Comparison of ENCODE assay signal across 14 cellular contexts in genomic region chr11:60971520-60971919, GRCh38. TPM values are rescaled to one million over a fixed set of nuclear protein-coding genes. Genes with fewer than 3 reads are reported as not detected.
DNase-seq lines count a peak whose midpoint lies in the region; ATAC-seq and TF ChIP-seq lines count a peak whose summit lies in the region.
"Had no signal": no experiment of that assay in that cellular context is flagged by ENCODE, and none has a peak within 500 bp of the region (broad histone marks: within the 10 kb centered on the region; RNA-seq: fewer than 3 reads in every experiment).

A gene with protein sequence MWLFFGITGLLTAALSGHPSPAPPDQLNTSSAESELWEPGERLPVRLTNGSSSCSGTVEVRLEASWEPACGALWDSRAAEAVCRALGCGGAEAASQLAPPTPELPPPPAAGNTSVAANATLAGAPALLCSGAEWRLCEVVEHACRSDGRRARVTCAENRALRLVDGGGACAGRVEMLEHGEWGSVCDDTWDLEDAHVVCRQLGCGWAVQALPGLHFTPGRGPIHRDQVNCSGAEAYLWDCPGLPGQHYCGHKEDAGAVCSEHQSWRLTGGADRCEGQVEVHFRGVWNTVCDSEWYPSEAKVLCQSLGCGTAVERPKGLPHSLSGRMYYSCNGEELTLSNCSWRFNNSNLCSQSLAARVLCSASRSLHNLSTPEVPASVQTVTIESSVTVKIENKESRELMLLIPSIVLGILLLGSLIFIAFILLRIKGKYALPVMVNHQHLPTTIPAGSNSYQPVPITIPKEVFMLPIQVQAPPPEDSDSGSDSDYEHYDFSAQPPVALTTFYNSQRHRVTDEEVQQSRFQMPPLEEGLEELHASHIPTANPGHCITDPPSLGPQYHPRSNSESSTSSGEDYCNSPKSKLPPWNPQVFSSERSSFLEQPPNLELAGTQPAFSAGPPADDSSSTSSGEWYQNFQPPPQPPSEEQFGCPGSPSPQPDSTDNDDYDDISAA (plus strand): TSS chr11:60971680. CDS start chr11:60971866, 186 bp downstream.

- TF ChIP-seq CTCF in colonic mucosa (IDR thresholded peaks at IDR 0.05), result no peak

- intact Hi-C loops in colonic mucosa (cut with DNase I), result loop anchor here (2.0 kb wide), 1 partner anchor 157 kb away; no protein-coding TSS in a partner anchor

- no peaks in the 10 kb centered on the region for H3K4me1 ChIP-seq in colonic mucosa

- H3K9ac ChIP-seq in colonic mucosa (ENCODE audit: low read depth in 2 of 2, low read length in 2 of 2), result peak within 1 kb of the TSS; percentile 31 to 35
- H3K9ac ChIP-seq: SK-N-SH had no signal

- no peaks in the 10 kb centered on the region for H3K36me3 ChIP-seq in colonic mucosa

- ATAC-seq in HG02884 (IDR thresholded peaks at IDR 0.05; ENCODE audit: unreplicated experiment) (no peak), GM21423 (IDR thresholded peaks at IDR 0.05; ENCODE audit: unreplicated experiment) (no peak)

- peak; percentile 87 for DNase-seq in Jurkat, Clone E6-1 (ENCODE audit: low read depth, low spot score)
- peak; percentile 63 for DNase-seq in activated CD4-positive, alpha-beta T cell treated with anti-CD3 and anti-CD28 coated beads, Interleukin-2, amount 50 U/mL, for 4 hours
- DNase-seq in colonic mucosa (no peak), NCI-H1436 treated with DMSO at 0.1 percent for 48 hours (lab: John Stamatoyannopoulos, UW) (no peak), NCI-H1417 treated with DMSO at 0.1 percent for 48 hours (lab: John Stamatoyannopoulos, UW) (no peak)
- DNase-seq in stimulated activated CD8-positive, alpha-beta memory T cell treated with anti-CD3 and anti-CD28 coated beads, Interleukin-7, amount 100 ng/mL, for 4 hours (ENCODE audit: low read depth in 2 of 2), result peak; percentile 49 to 53
- DNase-seq: cerebellar nuclear complex, DMS79 treated with DMSO at 0.1 percent for 48 hours, hippocampal formation, NCI-H146, SK-N-SH had no signal

- H3K27me3 ChIP-seq in colonic mucosa, result no peaks in the 10 kb centered on the region

- peak within 1 kb of the TSS; percentile 67 for H3K4me3 ChIP-seq in Jurkat, Clone E6-1 (ENCODE audit: low read length)
- peak within 1 kb of the TSS; percentile 16 for H3K4me3 ChIP-seq in colonic mucosa

- no peaks in the 10 kb centered on the region for H3K9me3 ChIP-seq in colonic mucosa
- H3K9me3 ChIP-seq: SK-N-SH had no signal

- peak within 1 kb of the TSS; percentile 21 for H3K27ac ChIP-seq in colonic mucosa

RNA-seq across cellular contexts. Expression of the gene that starts here (rescaled TPM):
- polyA plus RNA-seq in Jurkat, Clone E6-1 (2012; ENCODE audit: insufficient read depth, insufficient read length), result 29.8 TPM
- 1 to 10 TPM; 3.0 to 3.8 TPM for total RNA-seq in colonic mucosa
- total RNA-seq: osteoblast had no signal
- polyA plus RNA-seq: SK-N-SH had no signal

Comparison
In these comparisons a context has a peak if more than half of its experiments do, and no peak if none do; other contexts are left out.
1. DNase-seq: peak in Jurkat, Clone E6-1 (single experiment), activated CD4-positive, alpha-beta T cell treated with anti-CD3 and anti-CD28 coated beads, Interleukin-2, amount 50 U/mL, for 4 hours (2 of 2) and stimulated activated CD8-positive, alpha-beta memory T cell treated with anti-CD3 and anti-CD28 coated beads, Interleukin-7, amount 100 ng/mL, for 4 hours (2 of 2); none in colonic mucosa (single experiment), NCI-H1436 treated with DMSO at 0.1 percent for 48 hours (single experiment) and NCI-H1417 treated with DMSO at 0.1 percent for 48 hours (single experiment).